8 cellular contexts compared by ENCODE assay signal in the genomic region with DNA sequence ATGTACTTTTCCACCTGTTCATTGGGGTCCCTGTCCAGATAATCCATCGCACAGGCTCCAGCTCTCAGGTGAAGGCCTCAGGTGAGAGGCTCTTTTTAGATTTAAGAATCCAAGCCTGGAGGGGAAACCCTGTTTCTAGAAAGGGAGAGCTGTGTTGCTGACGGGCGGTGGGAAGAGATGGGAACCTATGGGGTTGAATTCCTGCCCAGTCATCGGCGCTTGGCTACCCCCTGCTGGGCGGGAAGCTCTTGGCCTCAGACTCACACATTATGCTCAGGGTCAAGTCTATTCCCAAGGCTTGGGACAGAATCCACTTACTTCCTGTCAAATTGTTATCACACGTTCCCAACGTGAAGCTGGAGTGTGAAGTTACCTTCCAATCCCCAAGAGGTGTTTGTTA.
A peak's percentile ranks its signal among the peaks of the same experiment; 100 is the strongest.
DNase-seq lines count a peak whose midpoint lies in the region; ATAC-seq, FAIRE-seq and TF ChIP-seq lines count a peak whose summit lies in the region.

No MANE protein-coding gene starts in this region.

- H3K9me2 ChIP-seq in neural cell (ENCODE audit: insufficient read depth, low read length): no peaks in the 10 kb centered on the region

- H3K9ac ChIP-seq in H1 (replicated peaks in 1 of 4; ENCODE audit: extremely low read depth in 1 of 4, low read depth in 3 of 4, low read length in 3 of 4) (no peak overlapping the region), neural cell (ENCODE audit: low read length) (no peak overlapping the region)

- intact Hi-C loops in CD8-positive, alpha-beta T cell (cut with DNase I, micrococcal nuclease): no loop called here

- 0 out of 2 replicates have a peak overlapping the region, but pooled peaks have one; percentile 38 for H3K18ac ChIP-seq in H1 (ENCODE audit: extremely low read depth, low read length)

- TF ChIP-seq EP300 in H1 (IDR thresholded peaks at IDR 0.05; ENCODE audit: borderline replicate concordance in 1 of 2, low read depth in 2 of 2, low read length in 2 of 2) (no peak), neural cell (conservative IDR thresholded peaks at IDR 0.05; ENCODE audit: poor library complexity, severe bottlenecking) (no peak)

- no peak overlapping the region for H4K5ac ChIP-seq in H1 (ENCODE audit: insufficient read length, low read depth, low read length)

- H3K9me3 Mint-ChIP-seq in CD8-positive, alpha-beta T cell: peaks cover 10% of the 10 kb centered on the region

- POLR2A ChIA-PET in GM10248 (lab: Yijun Ruan, JAX) (no interaction called here), H1 (lab: Charles Lee; ENCODE audit: partially characterized antibody) (no interaction called here)
- POLR2A ChIA-PET in CD8-positive, alpha-beta T cell (lab: Charles Lee): no interaction called here

- H2BK12ac ChIP-seq in H1 (ENCODE audit: low read depth, low read length): 0 out of 2 replicates have a peak overlapping the region, but pooled peaks have one; percentile 84

- no peaks in the 10 kb centered on the region for H3K79me1 ChIP-seq in H1 (ENCODE audit: low read depth, low read length)

- H3K27ac ChIP-seq in H1 (ENCODE audit: low read depth, low read length): no peak overlapping the region
- no peak overlapping the region for H3K27ac ChIP-seq in neural cell (ENCODE audit: low read length)
- no peak overlapping the region for H3K27ac ChIP-seq in CD8-positive, alpha-beta T cell (ENCODE audit: low read depth, low read length)

- peak overlapping the region in 1 of 2 experiments; percentile 13; a peak in 1 of 4 replicates for H3K4me2 ChIP-seq in H1 (ENCODE audit: insufficient read depth in 1 of 2, low read depth in 2 of 2, low read length in 2 of 2)
- no peak overlapping the region for H3K4me2 ChIP-seq in neural cell (ENCODE audit: low read length)

- peak; percentile 15 for TF ChIP-seq CTCF in GM10248 (IDR thresholded peaks at IDR 0.05; ENCODE audit: control extremely low read depth, extremely low read depth, low read depth, missing control alignments)
- TF ChIP-seq CTCF in H1 (IDR thresholded peaks at IDR 0.05; ENCODE audit: control extremely low read depth in 1 of 3, insufficient read depth in 1 of 3, low read depth in 1 of 3, low read length in 3 of 3): peak; percentile 23 to 34 (median 30); a peak in 3 of 4 replicates
- no peak for TF ChIP-seq CTCF in neural cell (IDR thresholded peaks at IDR 0.05; ENCODE audit: poor library complexity, severe bottlenecking)
- no peak for TF ChIP-seq CTCF in CD8-positive, alpha-beta T cell (IDR thresholded peaks at IDR 0.05)

- H3K4me3 Mint-ChIP-seq in CD8-positive, alpha-beta T cell: no peak overlapping the region

- H3K4me3 ChIP-seq in H1 (ENCODE audit: extremely low read depth in 1 of 4, insufficient read depth in 2 of 4, low read depth in 3 of 4, low read length in 4 of 4) (no peak overlapping the region), neural cell (ENCODE audit: low read length) (no peak overlapping the region)
- no peak overlapping the region for H3K4me3 ChIP-seq in CD8-positive, alpha-beta T cell (ENCODE audit: low read depth, low read length)

- no peak overlapping the region for H3K23ac ChIP-seq in H1 (ENCODE audit: insufficient read length)

- no peak for ATAC-seq in CD8-positive, alpha-beta T cell
- ATAC-seq in HG03108 (IDR thresholded peaks at IDR 0.05; ENCODE audit: unreplicated experiment): no peak

- H3K79me2 ChIP-seq in H1 (ENCODE audit: control insufficient read depth in 1 of 2, insufficient read depth in 2 of 2, low read length in 2 of 2): no peaks in the 10 kb centered on the region
- H3K79me2 ChIP-seq in neural cell (replicated peaks; ENCODE audit: insufficient read depth, low read length): no peaks in the 10 kb centered on the region

- H3K4ac ChIP-seq in H1 (replicated peaks; ENCODE audit: insufficient read length, low read depth, low read length): no peak overlapping the region

- peaks cover 2 to 6% (median 3%) of the 10 kb centered on the region in 4 experiments; a peak in 5 of 7 replicates for H3K4me1 ChIP-seq in H1 (replicated peaks in 1 of 4; ENCODE audit: control insufficient read depth in 3 of 4, insufficient read depth in 4 of 4, low read length in 3 of 4)
- no peaks in the 10 kb centered on the region for H3K4me1 ChIP-seq in CD8-positive, alpha-beta T cell (ENCODE audit: insufficient read depth, low read length)

- no peak overlapping the region for H3K14ac ChIP-seq in H1 (ENCODE audit: insufficient read length)

- H3K9me3 ChIP-seq in H1 (ENCODE audit: insufficient read depth in 2 of 2, low read depth in 1 of 2, low read length in 1 of 2) (peaks cover 0 to 9% of the 10 kb centered on the region in 2 experiments; a peak in 1 of 4 replicates), neural cell (ENCODE audit: low read length) (no peaks in the 10 kb centered on the region)
- no peaks in the 10 kb centered on the region for H3K9me3 ChIP-seq in CD8-positive, alpha-beta T cell (ENCODE audit: low read length)

- no peaks in the 10 kb centered on the region for H3K4me1 Mint-ChIP-seq in CD8-positive, alpha-beta T cell (ENCODE audit: low read depth)

- H4K91ac ChIP-seq in H1 (replicated peaks; ENCODE audit: insufficient read length, low read length): no peak overlapping the region

- H2BK15ac ChIP-seq in H1 (ENCODE audit: low read length): no peak overlapping the region

- H3K56ac ChIP-seq in H1 (replicated peaks; ENCODE audit: insufficient read length, low read depth, low read length): no peak overlapping the region

- H3K36me3 ChIP-seq in H1 (ENCODE audit: control insufficient read depth in 2 of 4, insufficient read depth in 4 of 4, low read length in 3 of 4) (no peaks in the 10 kb centered on the region), neural cell (ENCODE audit: insufficient read depth, low read length) (no peaks in the 10 kb centered on the region)
- no peaks in the 10 kb centered on the region for H3K36me3 ChIP-seq in CD8-positive, alpha-beta T cell (ENCODE audit: insufficient read depth, low read length)

- H3K23me2 ChIP-seq in H1 (ENCODE audit: low read depth, low read length): peaks cover 13% of the 10 kb centered on the region; the same call in 1 of the 2 replicates

- H2AFZ ChIP-seq in H1 (ENCODE audit: low read length): no peak overlapping the region
- no peak overlapping the region for H2AFZ ChIP-seq in neural cell (ENCODE audit: low read depth, low read length)

- TF ChIP-seq RAD21 in H1 (IDR thresholded peaks at IDR 0.05 in 1 of 2, conservative IDR thresholded peaks at IDR 0.05 in 1 of 2; ENCODE audit: low read depth in 2 of 2, low read length in 2 of 2) (peak; percentile 56 to 66), neural cell (conservative IDR thresholded peaks at IDR 0.05) (no peak)

- H2BK120ac ChIP-seq in H1 (replicated peaks; ENCODE audit: low read depth, low read length): no peak overlapping the region

- peaks cover 4% of the 10 kb centered on the region for H3K27me3 Mint-ChIP-seq in CD8-positive, alpha-beta T cell (ENCODE audit: low read depth)

- H4K8ac ChIP-seq in H1 (ENCODE audit: extremely low read depth, insufficient read depth, low read length): no peak overlapping the region

- DNase-seq in GM10248 (ENCODE audit: extremely low spot score) (peak; percentile 5), NCI-H226 (peak; percentile 26), H1 (ENCODE audit: low read depth in 1 of 2, low spot score in 2 of 2) (peak; percentile 41 to 72)
- no peak for DNase-seq in activated CD4-positive, alpha-beta T cell treated with anti-CD3 and anti-CD28 coated beads, Interleukin-2, amount 50 U/mL, for 1 hour
- DNase-seq in CD8-positive, alpha-beta T cell: no peak
- DNase-seq in stimulated activated CD8-positive, alpha-beta memory T cell treated with anti-CD3 and anti-CD28 coated beads, Interleukin-4, amount 100 ng/mL, for 48 hours: no peak

- peak overlapping the region; percentile 79; the same call in 1 of the 2 replicates for H2BK5ac ChIP-seq in H1 (ENCODE audit: low read depth, low read length)

- WGBS in H1 (ENCODE audit: extremely low coverage in 1 of 2, insufficient coverage in 1 of 2, insufficient read length in 1 of 2, insufficient replicate concordance in 2 of 2, low coverage in 1 of 2, low lambda C conversion rate in 2 of 2, missing lambda C conversion rate in 1 of 2), 2 experiments: 51% methylated on average over 8 of the region's 8 CpGs; no CpG with 5 or more reads in 1 of the 2 experiments

- no peaks in the 10 kb centered on the region for H3K36me3 Mint-ChIP-seq in CD8-positive, alpha-beta T cell

- no peak overlapping the region for H2BK20ac ChIP-seq in H1 (ENCODE audit: low read length)

- peaks cover 0 to 5% of the 10 kb centered on the region in 2 experiments for H4K20me1 ChIP-seq in H1 (replicated peaks in 1 of 2; ENCODE audit: control insufficient read depth in 1 of 2, insufficient read depth in 2 of 2, low read length in 2 of 2)
- H4K20me1 ChIP-seq in neural cell (ENCODE audit: insufficient read depth): no peaks in the 10 kb centered on the region

- H3K27ac Mint-ChIP-seq in CD8-positive, alpha-beta T cell: no peak overlapping the region

- CTCF ChIA-PET in GM10248 (lab: Yijun Ruan, JAX): interaction anchor here (1.5 to 3.8 kb wide), 3 partner anchors 8 to 133 kb away, joined by 3 to 9 read pairs (median 5); no protein-coding TSS in a partner anchor
- CTCF ChIA-PET in H1 (lab: Charles Lee; ENCODE audit: partially characterized antibody): interaction anchor here (0.9 to 1.7 kb wide), 4 partner anchors 16 to 628 kb away, joined by 3 to 5 read pairs (median 4); no protein-coding TSS in a partner anchor
- CTCF ChIA-PET in CD8-positive, alpha-beta T cell (lab: Charles Lee): no interaction called here

- H2AK5ac ChIP-seq in H1 (ENCODE audit: low read depth, low read length): peak overlapping the region; percentile 43; the same call in 1 of the 2 replicates

- no peaks in the 10 kb centered on the region for H3F3A ChIP-seq in neural cell (ENCODE audit: insufficient read depth, low read length, poor library complexity, severe bottlenecking)

- no peak for TF ChIP-seq POLR2A in H1 (IDR thresholded peaks at IDR 0.05; ENCODE audit: control extremely low read depth in 1 of 2, low read depth in 2 of 2, low read length in 2 of 2)

- no peaks in the 10 kb centered on the region for H3K27me3 ChIP-seq in H1 (replicated peaks in 1 of 4; ENCODE audit: control insufficient read depth in 3 of 4, extremely low read depth in 1 of 4, insufficient read depth in 3 of 4, low read length in 3 of 4)
- H3K27me3 ChIP-seq in neural cell (ENCODE audit: insufficient read depth, low read depth, low read length): no peaks in the 10 kb centered on the region
- H3K27me3 ChIP-seq in CD8-positive, alpha-beta T cell (ENCODE audit: insufficient read depth, low read length): no peaks in the 10 kb centered on the region

- peak; percentile 80 for FAIRE-seq in H1 (lab: Jason Lieb, UNC)

TF ChIP-seq in H1, 55 proteins besides CTCF, POLR2A, EP300 and RAD21 (continues in another document):
- no peak for TF ChIP-seq RFX5 (IDR thresholded peaks at IDR 0.05; ENCODE audit: borderline replicate concordance, low read depth, low read length)
- TF ChIP-seq EZH2 (IDR thresholded peaks at IDR 0.05; ENCODE audit: low read depth, low read length, severe bottlenecking): no peak
- TF ChIP-seq PHF8 (conservative IDR thresholded peaks at IDR 0.05; ENCODE audit: low read depth, low read length): no peak

TF ChIP-seq in neural cell, 6 proteins besides CTCF, POLR2A, EP300 and RAD21 (continues in another document):
- TF ChIP-seq MXI1 (conservative IDR thresholded peaks at IDR 0.05; ENCODE audit: poor library complexity, severe bottlenecking): no peak

Comparison
In these comparisons a context has a peak if more than half of its experiments do, and no peak if none do; other contexts are left out.
1. DNase-seq: peak in GM10248 (single experiment), NCI-H226 (single experiment) and H1 (2 of 2); none in activated CD4-positive, alpha-beta T cell treated with anti-CD3 and anti-CD28 coated beads, Interleukin-2, amount 50 U/mL, for 1 hour (single experiment), CD8-positive, alpha-beta T cell (0 of 7) and stimulated activated CD8-positive, alpha-beta memory T cell treated with anti-CD3 and anti-CD28 coated beads, Interleukin-4, amount 100 ng/mL, for 48 hours (single experiment).
2. CTCF ChIP-seq: peak in GM10248 (single experiment) and H1 (3 of 3); none in neural cell (single experiment) and CD8-positive, alpha-beta T cell (single experiment).